29 cellular contexts compared by ENCODE assay signal in genomic region chr7:34452363-34452762, GRCh38.
"Had no signal": no experiment of that assay in that cellular context is flagged by ENCODE, and none has a peak within 500 bp of the region (broad histone marks: within the 10 kb centered on the region; RNA-seq: fewer than 3 reads in every experiment).

No MANE protein-coding gene starts in this region.

- H3K4me1 ChIP-seq: SJCRH30 had no signal

- DNase-seq: activated CD4-positive, alpha-beta T cell treated with anti-CD3 and anti-CD28 coated beads for 48 hours; activated CD4-positive, alpha-beta T cell treated with anti-CD3 and anti-CD28 coated beads, Interleukin-2, amount 50 U/mL, for 4 hours; activated CD4-positive, CD25-positive, alpha-beta regulatory T cell treated with anti-CD3 and anti-CD28 coated beads, Interleukin-2, amount 50 U/mL, for 72 hours; activated CD8-positive, alpha-beta T cell treated with anti-CD3 and anti-CD28 coated beads, Interleukin-2, amount 10 ng/mL, durations not matched to agents 7 days and 5 days; activated effector memory CD4-positive, alpha-beta T cell treated with Interleukin-2 at 50 U/mL for 16 hours; activated naive CD4-positive, alpha-beta T cell; activated T-cell treated with anti-CD3 and anti-CD28 coated beads, Interleukin-2, amount 50 U/mL, for 24 hours; aorta; MV-4-11; NCI-H1092 treated with DMSO at 0.1 percent for 48 hours; NCI-H1417 treated with DMSO at 0.1 percent for 48 hours; NCI-H1694; NCI-H2029; NCI-H2107; NCI-H345; NCI-H510A; NCI-H526 treated with DMSO at 0.1 percent for 48 hours; NCI-H82; NK-92 treated with Interleukin-12 subunit alpha and Interleukin-12 subunit beta, amount 100 ng/mL, for 24 hours; OCI-M1; SJCRH30 had no signal

- H3K4me3 Mint-ChIP-seq: activated CD8-positive, alpha-beta T cell treated with anti-CD3 and anti-CD28 coated beads, Interleukin-2, amount 10 ng/mL, durations not matched to agents 7 days and 5 days; activated naive CD4-positive, alpha-beta T cell treated with anti-CD3 and anti-CD28 coated beads, Interleukin-2, amount 50 U/mL, for 24 hours; activated T-cell treated with anti-CD3 and anti-CD28 coated beads, Interleukin-2, amount 50 U/mL, for 24 hours; activated T-helper 1 cell treated with anti-CD3 and anti-CD28 coated beads, Interleukin-12 subunit alpha, Interleukin-12 subunit beta, Interleukin-2, Interleukin-4 antibody, amounts not matched to agents 30 ng/mL and 10 ng/mL and 1 ng/mL, durations not matched to agents 14 hours and 24 hours and 36 hours; central memory CD8-positive, alpha-beta T cell; T-helper 1 cell treated with Interleukin-12 subunit alpha and Interleukin-12 subunit beta and Interleukin-4 antibody, amounts not matched to agents 30 μg/mL and 1 μg/mL, for 36 hours had no signal

- H3K27me3 Mint-ChIP-seq: activated naive CD4-positive, alpha-beta T cell treated with anti-CD3 and anti-CD28 coated beads, Interleukin-2, amount 50 U/mL, for 24 hours; activated T-cell treated with anti-CD3 and anti-CD28 coated beads, Interleukin-2, amount 50 U/mL, for 24 hours; central memory CD8-positive, alpha-beta T cell had no signal

- H3K4me1 Mint-ChIP-seq: activated naive CD4-positive, alpha-beta T cell treated with anti-CD3 and anti-CD28 coated beads, Interleukin-2, amount 50 U/mL, for 24 hours; central memory CD8-positive, alpha-beta T cell had no signal

- H3K27ac Mint-ChIP-seq: activated CD8-positive, alpha-beta T cell treated with anti-CD3 and anti-CD28 coated beads, Interleukin-2, amount 10 ng/mL, durations not matched to agents 7 days and 5 days; activated naive CD4-positive, alpha-beta T cell treated with anti-CD3 and anti-CD28 coated beads, Interleukin-2, amount 50 U/mL, for 24 hours; activated T-cell treated with anti-CD3 and anti-CD28 coated beads, Interleukin-2, amount 50 U/mL, for 24 hours; activated T-helper 1 cell treated with anti-CD3 and anti-CD28 coated beads, Interleukin-12 subunit alpha, Interleukin-12 subunit beta, Interleukin-2, Interleukin-4 antibody, amounts not matched to agents 30 ng/mL and 10 ng/mL and 1 ng/mL, durations not matched to agents 14 hours and 24 hours and 36 hours; T-helper 1 cell treated with Interleukin-12 subunit alpha and Interleukin-12 subunit beta and Interleukin-4 antibody, amounts not matched to agents 30 μg/mL and 1 μg/mL, for 36 hours had no signal

- H3K9me3 ChIP-seq: MG63, SJCRH30 had no signal

- H3K27ac ChIP-seq: KMS-11, SJCRH30 had no signal

- H3K4me3 ChIP-seq: MG63, SJCRH30 had no signal

- ATAC-seq: activated CD8-positive, alpha-beta T cell treated with anti-CD3 and anti-CD28 coated beads, Interleukin-2, amount 10 ng/mL, durations not matched to agents 7 days and 5 days; Panc1; Right ventricle myocardium inferior had no signal

- H3K9ac ChIP-seq: KMS-11 had no signal

- H3K36me3 ChIP-seq: MG63, SJCRH30 had no signal

- H3K36me3 Mint-ChIP-seq: activated naive CD4-positive, alpha-beta T cell treated with anti-CD3 and anti-CD28 coated beads, Interleukin-2, amount 50 U/mL, for 24 hours had no signal

- H3K9me3 Mint-ChIP-seq: activated naive CD4-positive, alpha-beta T cell treated with anti-CD3 and anti-CD28 coated beads, Interleukin-2, amount 50 U/mL, for 24 hours had no signal

- H3K27me3 ChIP-seq: MG63 had no signal
